In the genomic region with DNA sequence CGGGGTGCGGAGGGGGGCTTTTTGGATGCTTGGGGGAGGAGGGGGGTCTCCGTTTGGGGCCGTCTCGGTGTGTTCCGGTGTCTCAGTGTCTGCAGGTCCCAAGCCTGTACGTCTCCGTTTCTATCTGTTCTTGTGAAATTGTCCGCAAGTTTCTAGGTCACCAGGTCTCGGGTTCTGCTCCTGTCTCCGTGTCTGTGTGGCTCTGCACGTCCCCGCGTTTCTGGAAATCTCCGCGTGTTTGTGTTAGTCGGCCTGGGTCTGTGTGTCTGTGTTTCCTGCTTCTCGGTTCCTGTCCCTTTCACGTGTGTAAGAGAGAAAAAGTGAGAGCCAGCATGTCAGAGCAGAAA, we compare ENCODE assay signal across 8 cellular contexts. TPM values are rescaled to one million over a fixed set of nuclear protein-coding genes. Genes with fewer than 3 reads are reported as not detected.
DNase-seq lines count a peak whose midpoint lies in the region; ATAC-seq and TF ChIP-seq lines count a peak whose summit lies in the region.

No MANE protein-coding gene starts in this region.

- intact Hi-C loops in Panc1 (cut with micrococcal nuclease; ENCODE audit: unreplicated experiment) (no loop called here), colonic mucosa (cut with DNase I) (loop anchor here (5.0 kb wide), 1 partner anchor 136 kb away; no protein-coding TSS in a partner anchor)

- no peak overlapping the region for H4K8ac ChIP-seq in mesenchymal stem cell (ENCODE audit: low read length)

- no peak overlapping the region for H3K23ac ChIP-seq in mesenchymal stem cell (ENCODE audit: low read length in 2 of 2)

- peak overlapping the region in 1 of 2 experiments; percentile 28 for H3K18ac ChIP-seq in mesenchymal stem cell (ENCODE audit: low read depth in 1 of 2, low read length in 2 of 2)

- no peak for TF ChIP-seq POLR2A in tibial nerve (IDR thresholded peaks at IDR 0.05)

- H3K36me3 ChIP-seq in BJ (ENCODE audit: control insufficient read depth, insufficient read depth, low read length) (0 out of 2 replicates have a peak, but pooled peaks cover 1% of the 10 kb centered on the region), Panc1 (ENCODE audit: control insufficient read depth, insufficient read depth, low read length) (no peaks in the 10 kb centered on the region), colonic mucosa (no peaks in the 10 kb centered on the region), mesenchymal stem cell (ENCODE audit: control insufficient read depth in 1 of 2, insufficient read depth in 2 of 2, low read depth in 1 of 2, low read length in 2 of 2) (peaks cover 0 to 8% of the 10 kb centered on the region in 2 experiments), tibial nerve (no peaks in the 10 kb centered on the region)

- peaks cover 4% of the 10 kb centered on the region for H3K4me1 ChIP-seq in Panc1 (ENCODE audit: control insufficient read depth, insufficient read depth, low read length)
- H3K4me1 ChIP-seq in colonic mucosa: no peaks in the 10 kb centered on the region
- H3K4me1 ChIP-seq in mesenchymal stem cell (ENCODE audit: control insufficient read depth, insufficient read depth, low read depth, low read length): peaks cover 36% of the 10 kb centered on the region
- H3K4me1 ChIP-seq in tibial nerve: peaks cover 0 to 48% (median 7%) of the 10 kb centered on the region in 4 donors

- H3K4me2 ChIP-seq in mesenchymal stem cell (ENCODE audit: low read length, poor library complexity, severe bottlenecking): peak overlapping the region; percentile 55

- peaks cover 12% of the 10 kb centered on the region for H3K27me3 ChIP-seq in BJ (ENCODE audit: control insufficient read depth, insufficient read depth, low read length)
- H3K27me3 ChIP-seq in Panc1 (ENCODE audit: control insufficient read depth, insufficient read depth, low read length): peaks cover 2% of the 10 kb centered on the region; the same call in 1 of the 2 replicates
- peaks cover 32% of the 10 kb centered on the region for H3K27me3 ChIP-seq in colonic mucosa
- H3K27me3 ChIP-seq in mesenchymal stem cell (ENCODE audit: control insufficient read depth in 1 of 2, insufficient read depth in 1 of 2, low read length in 2 of 2): peaks cover 8 to 28% of the 10 kb centered on the region in 2 experiments
- peaks cover 0 to 24% of the 10 kb centered on the region in 2 donors for H3K27me3 ChIP-seq in tibial nerve

- in situ Hi-C loops in Panc1 (cut with HindIII; ENCODE audit: low pct_unique_long_range_greater_than_20kb, low sequenced_read_pairs): no loop called here

- no peak overlapping the region for H2BK120ac ChIP-seq in mesenchymal stem cell (ENCODE audit: low read depth, low read length)

- H3K4me3 ChIP-seq in BJ (ENCODE audit: low read depth, low read length) (peak overlapping the region; percentile 66), Panc1 (ENCODE audit: low read depth in 2 of 2, low read length in 2 of 2) (peak overlapping the region; percentile 52 to 56), colonic mucosa (peak overlapping the region; percentile 42), mesenchymal stem cell (ENCODE audit: insufficient read depth in 1 of 2, low read depth in 1 of 2, low read length in 2 of 2) (peak overlapping the region; percentile 77 to 83), tibial nerve (peak overlapping the region; percentile 52 to 73 (median 58))

- ATAC-seq in Panc1 (peak; percentile 6; the same call in 1 of the 2 replicates), HG03354 (IDR thresholded peaks at IDR 0.05; ENCODE audit: poor library complexity, severe bottlenecking, unreplicated experiment) (no peak), GM19023 (IDR thresholded peaks at IDR 0.05; ENCODE audit: unreplicated experiment) (no peak)

- peaks cover 4% of the 10 kb centered on the region for H3K79me1 ChIP-seq in mesenchymal stem cell (replicated peaks; ENCODE audit: low read length, poor library complexity, severe bottlenecking)

- POLR2A ChIA-PET in BJ (lab: Charles Lee): no interaction called here
- POLR2A ChIA-PET in Panc1 (lab: Charles Lee): no interaction called here

- no peak overlapping the region for H2BK5ac ChIP-seq in mesenchymal stem cell (ENCODE audit: low read depth, low read length, poor library complexity, severe bottlenecking)

- H3K9ac ChIP-seq in colonic mucosa (ENCODE audit: low read depth in 2 of 2, low read length in 2 of 2) (peak overlapping the region; percentile 24 to 32), mesenchymal stem cell (ENCODE audit: low read length) (peak overlapping the region; percentile 76)

- no peak overlapping the region for H2BK12ac ChIP-seq in mesenchymal stem cell (ENCODE audit: low read length in 2 of 2)

- no peak overlapping the region for H2BK15ac ChIP-seq in mesenchymal stem cell (ENCODE audit: low read depth, poor library complexity, severe bottlenecking)

- CTCF ChIA-PET in BJ (lab: Yijun Ruan, JAX) (interaction anchor here (0.9 to 7.9 kb wide), 19 partner anchors 13 to 143 kb away, joined by 3 to 73 read pairs (median 5); no protein-coding TSS in a partner anchor), Panc1 (lab: Charles Lee) (interaction anchor here (0.6 kb wide), 1 partner anchor 135 kb away, joined by 6 read pairs; no protein-coding TSS in a partner anchor)

- no peak for TF ChIP-seq CTCF in BJ (IDR thresholded peaks at IDR 0.05; ENCODE audit: insufficient read depth, low read depth, low read length)
- no peak for TF ChIP-seq CTCF in Panc1 (IDR thresholded peaks at IDR 0.05)
- no peak for TF ChIP-seq CTCF in colonic mucosa (IDR thresholded peaks at IDR 0.05)
- no peak for TF ChIP-seq CTCF in tibial nerve (IDR thresholded peaks at IDR 0.05)

- 0% methylated on average over 13 of the region's 19 CpGs for WGBS in mesenchymal stem cell
- 1 to 2% methylated on average over 16 to 18 of the region's 19 CpGs for WGBS in tibial nerve, 2 donors

- H3K14ac ChIP-seq in mesenchymal stem cell (ENCODE audit: low read length in 2 of 2): no peak overlapping the region

- no peaks in the 10 kb centered on the region for H3K9me3 ChIP-seq in Panc1 (ENCODE audit: control insufficient read depth, insufficient read depth, low read depth, low read length)
- H3K9me3 ChIP-seq in colonic mucosa: no peaks in the 10 kb centered on the region
- no peaks in the 10 kb centered on the region for H3K9me3 ChIP-seq in mesenchymal stem cell (ENCODE audit: control insufficient read depth, low read length)
- no peaks in the 10 kb centered on the region for H3K9me3 ChIP-seq in tibial nerve

- H3K27ac ChIP-seq in Panc1 (ENCODE audit: low read length): peak overlapping the region; percentile 58
- H3K27ac ChIP-seq in colonic mucosa: peak overlapping the region; percentile 32
- H3K27ac ChIP-seq in mesenchymal stem cell (ENCODE audit: low read length, poor library complexity, severe bottlenecking): peak overlapping the region; percentile 63
- H3K27ac ChIP-seq in tibial nerve: peak overlapping the region; percentile 71 to 92 (median 82)

- H2AK5ac ChIP-seq in mesenchymal stem cell (ENCODE audit: low read length, severe bottlenecking): no peak overlapping the region

- no peak overlapping the region for H2AFZ ChIP-seq in mesenchymal stem cell (ENCODE audit: low read depth, low read length)

- DNase-seq in BJ (ENCODE audit: low read depth) (no peak), Panc1 (ENCODE audit: low read depth, low spot score) (no peak), colonic mucosa (no peak), mesenchymal stem cell (no peak), tibial nerve (ENCODE audit: low spot score in 2 of 2) (no peak), LoVo (ENCODE audit: low spot score) (no peak)

- no peak overlapping the region for H3K4ac ChIP-seq in mesenchymal stem cell (ENCODE audit: low read depth in 1 of 2, low read length in 2 of 2)

- TF ChIP-seq EP300 in tibial nerve (IDR thresholded peaks at IDR 0.05): no peak

- H4K91ac ChIP-seq in mesenchymal stem cell (ENCODE audit: low read length): no peak overlapping the region

- no TSS peak for BruUV-seq in Panc1 (replicated peaks; lab: Mats Ljungman, UMichigan)

RNA-seq across cellular contexts. Expression of a gene that starts 0.9 kb away (rescaled TPM):
- polyA plus RNA-seq in BJ (2011; rRNA removed): 11.6 and 16.6 TPM in 2 replicates
- 14.0 and 14.3 TPM in 2 replicates for polyA minus RNA-seq in BJ (2011; rRNA and poly(A)+ RNA removed)
- 5.1 TPM for total RNA-seq in Panc1 (2021; ENCODE audit: unreplicated experiment)
- 2.3 TPM for polyA plus RNA-seq in Panc1 (2012; ENCODE audit: insufficient read length)
- total RNA-seq in colonic mucosa: 1 to 10 TPM; 2.9 to 4.2 TPM
- 13.9 TPM for polyA plus RNA-seq in mesenchymal stem cell (2013, experiment 1 of 2)
- 12.5 TPM for polyA plus RNA-seq in mesenchymal stem cell (2013, experiment 2 of 2)
- 10 to 100 TPM; 14.9 to 55.8 (median 27.7) TPM for total RNA-seq in tibial nerve

RNA-seq across cellular contexts. Expression of a gene that starts 57.2 kb away (rescaled TPM):
- polyA plus RNA-seq in BJ (2011; rRNA removed): 0.07 TPM in 2 replicates
- polyA minus RNA-seq in BJ (2011; rRNA and poly(A)+ RNA removed): not detected in 2 replicates
- 0.87 TPM for total RNA-seq in Panc1 (2021; ENCODE audit: unreplicated experiment)
- 1.4 TPM for polyA plus RNA-seq in Panc1 (2012; ENCODE audit: insufficient read length)
- 10 to 100 TPM; 27.2 to 33.8 TPM for total RNA-seq in colonic mucosa
- polyA plus RNA-seq in mesenchymal stem cell (2013, experiment 1 of 2): 0.10 TPM
- polyA plus RNA-seq in mesenchymal stem cell (2013, experiment 2 of 2): not detected
- total RNA-seq in tibial nerve: not detected

Comparison
In these comparisons a context has a peak if more than half of its experiments do, and no peak if none do; other contexts are left out.
1. RNA of a gene that starts 57.2 kb away (total RNA-seq): 27.2 to 33.8 TPM in colonic mucosa; 0.87 TPM in Panc1 (single experiment) and not detected in tibial nerve; every median in the first group is over 10 times any median in the second.
2. Peak in every context shown above with its lines, with median percentiles within 50 percentile points of each other: H3K4me3 ChIP-seq and H3K27ac ChIP-seq.